In genomic region chr22:19060356-19061009, GRCh38 we compare ENCODE assay signal across 15 cellular contexts.
DNase-seq lines count a peak whose midpoint lies in the region; ATAC-seq and TF ChIP-seq lines count a peak whose summit lies in the region.
"Had no signal": no experiment of that assay in that cellular context is flagged by ENCODE, and none has a peak within 500 bp of the region (broad histone marks: within the 10 kb centered on the region; RNA-seq: fewer than 3 reads in every experiment).

No MANE protein-coding gene starts in this region.

- H3K9me3 ChIP-seq in spleen: no peaks in the 10 kb centered on the region
- H3K9me3 ChIP-seq: ascending aorta, neutrophil, thyroid gland had no signal

- H3K27me3 Mint-ChIP-seq in activated CD8-positive, alpha-beta T cell treated with anti-CD3 and anti-CD28 coated beads for 36 hours: no peaks in the 10 kb centered on the region
- H3K27me3 Mint-ChIP-seq in activated CD8-positive, alpha-beta T cell treated with anti-CD3 and anti-CD28 coated beads, Interleukin-2, amount 10 ng/mL, durations not matched to agents 7 days and 5 days (ENCODE audit: low read depth): no peaks in the 10 kb centered on the region
- H3K27me3 Mint-ChIP-seq: memory B cell had no signal

- H3K4me3 Mint-ChIP-seq in activated CD8-positive, alpha-beta T cell treated with anti-CD3 and anti-CD28 coated beads for 36 hours: no peak overlapping the region
- H3K4me3 Mint-ChIP-seq in activated CD8-positive, alpha-beta T cell treated with anti-CD3 and anti-CD28 coated beads, Interleukin-2, amount 10 ng/mL, durations not matched to agents 7 days and 5 days: no peak overlapping the region
- H3K4me3 Mint-ChIP-seq: memory B cell had no signal

- H3K4me3 ChIP-seq in spleen: no peak overlapping the region
- H3K4me3 ChIP-seq: ascending aorta, smooth muscle cell, thyroid gland had no signal

- H3K9me3 Mint-ChIP-seq in activated CD8-positive, alpha-beta T cell treated with anti-CD3 and anti-CD28 coated beads for 36 hours: no peaks in the 10 kb centered on the region
- no peaks in the 10 kb centered on the region for H3K9me3 Mint-ChIP-seq in activated CD8-positive, alpha-beta T cell treated with anti-CD3 and anti-CD28 coated beads, Interleukin-2, amount 10 ng/mL, durations not matched to agents 7 days and 5 days (ENCODE audit: insufficient read depth)
- H3K9me3 Mint-ChIP-seq: memory B cell had no signal

- TF ChIP-seq POLR2A in spleen (IDR thresholded peaks at IDR 0.05): no peak

- no peaks in the 10 kb centered on the region for H3K27me3 ChIP-seq in spleen (replicated peaks in 1 of 7)
- H3K27me3 ChIP-seq: ascending aorta, neutrophil, thyroid gland had no signal

- H3K36me3 ChIP-seq in spleen: peaks cover 0 to 100% (median 96%) of the 10 kb centered on the region in 6 donors

- TF ChIP-seq CTCF in activated CD8-positive, alpha-beta T cell treated with anti-CD3 and anti-CD28 coated beads for 36 hours (IDR thresholded peaks at IDR 0.05): no peak
- TF ChIP-seq CTCF in RWPE1 (conservative IDR thresholded peaks at IDR 0.05; ENCODE audit: low read depth) (no peak), spleen (IDR thresholded peaks at IDR 0.05 in 8 of 11, conservative IDR thresholded peaks at IDR 0.05 in 3 of 11) (no peak)

- peaks cover 25% of the 10 kb centered on the region for H3K36me3 Mint-ChIP-seq in activated CD8-positive, alpha-beta T cell treated with anti-CD3 and anti-CD28 coated beads for 36 hours (ENCODE audit: low read depth)
- H3K36me3 Mint-ChIP-seq in activated CD8-positive, alpha-beta T cell treated with anti-CD3 and anti-CD28 coated beads, Interleukin-2, amount 10 ng/mL, durations not matched to agents 7 days and 5 days (ENCODE audit: low read depth): peaks cover 37% of the 10 kb centered on the region

- 94 to 97% (median 96%) methylated on average over 15 of the region's 15 CpGs for WGBS in spleen, 5 donors

- DNase-seq in activated CD8-positive, alpha-beta T cell treated with anti-CD3 and anti-CD28 coated beads for 36 hours: no peak
- no peak for DNase-seq in activated CD8-positive, alpha-beta T cell treated with anti-CD3 and anti-CD28 coated beads, Interleukin-2, amount 10 ng/mL, durations not matched to agents 7 days and 5 days
- DNase-seq in RWPE1 (ENCODE audit: low spot score): peak; percentile 33
- peak; percentile 68 for DNase-seq in epithelial cell of prostate (ENCODE audit: low read depth, low spot score)
- DNase-seq in spleen: peak; percentile 28
- no peak for DNase-seq in T-helper 1 cell
- DNase-seq in cerebellar nuclear complex (lab: John Stamatoyannopoulos, UW): no peak
- no peak for DNase-seq in NCI-H526 treated with DMSO at 0.1 percent for 48 hours (lab: John Stamatoyannopoulos, UW)
- DNase-seq: NCI-H1694 treated with DMSO at 0.1 percent for 48 hours; NK-92 treated with Interleukin-12 subunit alpha and Interleukin-12 subunit beta, amount 100 ng/mL, for 24 hours; thyroid gland had no signal

- peaks cover 3% of the 10 kb centered on the region for H3K4me1 Mint-ChIP-seq in activated CD8-positive, alpha-beta T cell treated with anti-CD3 and anti-CD28 coated beads for 36 hours (ENCODE audit: low read depth)
- no peaks in the 10 kb centered on the region for H3K4me1 Mint-ChIP-seq in activated CD8-positive, alpha-beta T cell treated with anti-CD3 and anti-CD28 coated beads, Interleukin-2, amount 10 ng/mL, durations not matched to agents 7 days and 5 days (ENCODE audit: low read depth)
- H3K4me1 Mint-ChIP-seq: memory B cell had no signal

- peak overlapping the region; percentile 74 for H3K27ac ChIP-seq in RWPE1
- H3K27ac ChIP-seq in epithelial cell of prostate: no peak overlapping the region
- no peak overlapping the region for H3K27ac ChIP-seq in spleen
- H3K27ac ChIP-seq: ascending aorta, thyroid gland had no signal

- POLR2A ChIA-PET in activated CD8-positive, alpha-beta T cell treated with anti-CD3 and anti-CD28 coated beads for 36 hours (lab: Charles Lee): no interaction called here
- POLR2A ChIA-PET in activated CD8-positive, alpha-beta T cell treated with anti-CD3 and anti-CD28 coated beads, Interleukin-2, amount 10 ng/mL, durations not matched to agents 7 days and 5 days (lab: Charles Lee): no interaction called here
- POLR2A ChIA-PET in RWPE1 (lab: Yijun Ruan, JAX; ENCODE audit: low non-redundant PET): no interaction called here

- peak; percentile 47 for ATAC-seq in activated CD8-positive, alpha-beta T cell treated with anti-CD3 and anti-CD28 coated beads for 36 hours
- no peak for ATAC-seq in activated CD8-positive, alpha-beta T cell treated with anti-CD3 and anti-CD28 coated beads, Interleukin-2, amount 10 ng/mL, durations not matched to agents 7 days and 5 days

- H3K4me1 ChIP-seq in spleen: no peaks in the 10 kb centered on the region
- H3K4me1 ChIP-seq: ascending aorta, thyroid gland had no signal

- H3K27ac Mint-ChIP-seq in activated CD8-positive, alpha-beta T cell treated with anti-CD3 and anti-CD28 coated beads for 36 hours: peak overlapping the region; percentile 22
- no peak overlapping the region for H3K27ac Mint-ChIP-seq in activated CD8-positive, alpha-beta T cell treated with anti-CD3 and anti-CD28 coated beads, Interleukin-2, amount 10 ng/mL, durations not matched to agents 7 days and 5 days
- H3K27ac Mint-ChIP-seq: memory B cell had no signal

- CTCF ChIA-PET in activated CD8-positive, alpha-beta T cell treated with anti-CD3 and anti-CD28 coated beads for 36 hours (lab: Charles Lee): no interaction called here
- CTCF ChIA-PET in activated CD8-positive, alpha-beta T cell treated with anti-CD3 and anti-CD28 coated beads, Interleukin-2, amount 10 ng/mL, durations not matched to agents 7 days and 5 days (lab: Charles Lee): no interaction called here
- CTCF ChIA-PET in RWPE1 (lab: Yijun Ruan, JAX): interaction anchor here (0.6 kb wide), 1 partner anchor 10 kb away, joined by 5 read pairs; no protein-coding TSS in a partner anchor

- intact Hi-C loops in activated CD8-positive, alpha-beta T cell treated with anti-CD3 and anti-CD28 coated beads for 36 hours (cut with micrococcal nuclease): no loop called here
- intact Hi-C loops in spleen (cut with DNase I; ENCODE audit: low total_unique reads): no loop called here

Comparison
In these comparisons a context has a peak if more than half of its experiments do, and no peak if none do; other contexts are left out.
1. DNase-seq: peak in RWPE1 (single experiment), epithelial cell of prostate (single experiment) and spleen (single experiment); none in activated CD8-positive, alpha-beta T cell treated with anti-CD3 and anti-CD28 coated beads for 36 hours (single experiment), activated CD8-positive, alpha-beta T cell treated with anti-CD3 and anti-CD28 coated beads, Interleukin-2, amount 10 ng/mL, durations not matched to agents 7 days and 5 days (single experiment), T-helper 1 cell (0 of 5), cerebellar nuclear complex (0 of 2) and NCI-H526 treated with DMSO at 0.1 percent for 48 hours (single experiment).